In genomic region chr2:221309888-221310287, GRCh38 we compare ENCODE assay signal across 17 cellular contexts.
"Had no signal": no experiment of that assay in that cellular context is flagged by ENCODE, and none has a peak within 500 bp of the region (broad histone marks: within the 10 kb centered on the region; RNA-seq: fewer than 3 reads in every experiment).

No MANE protein-coding gene starts in this region.

- DNase-seq: activated CD4-positive, alpha-beta T cell treated with anti-CD3 and anti-CD28 coated beads for 1 hour; activated CD4-positive, alpha-beta T cell treated with anti-CD3 and anti-CD28 coated beads, Interleukin-2, amount 50 U/mL, for 4 hours; activated naive CD4-positive, alpha-beta T cell; activated T-cell treated with anti-CD3 and anti-CD28 coated beads for 4 hours; aorta; cerebellar nuclear complex; effector memory CD4-positive, alpha-beta T cell; foreskin fibroblast; kidney glomerular epithelial cell; lower lobe of right lung; midbrain; ovary; stimulated activated CD4-positive, alpha-beta T cell treated with anti-CD3 and anti-CD28 coated beads, Interleukin-1b, Interleukin-23, amount 100 ng/mL, for 48 hours; stomach; T1000 had no signal

- H3K9me3 Mint-ChIP-seq: dendritic cell treated with granulocyte-macrophage colony-stimulating factor and Interleukin-4, amounts not matched to agents 40 ng/mL and 50 ng/mL, for 4 days had no signal

- H3K4me1 ChIP-seq: lower lobe of right lung, stomach had no signal

- H3K4me3 ChIP-seq: lower lobe of right lung, ovary, stomach, thoracic aorta had no signal

- H3K27me3 ChIP-seq: ovary, stomach had no signal

- H3K27ac ChIP-seq: lower lobe of right lung, ovary, stomach, thoracic aorta had no signal

- H3K27ac Mint-ChIP-seq: dendritic cell treated with granulocyte-macrophage colony-stimulating factor and Interleukin-4, amounts not matched to agents 40 ng/mL and 50 ng/mL, for 4 days had no signal

- H3K36me3 ChIP-seq: lower lobe of right lung, ovary, stomach, thoracic aorta had no signal

- H3K9me3 ChIP-seq: lower lobe of right lung, ovary, stomach, thoracic aorta had no signal
